24 cellular contexts compared by ENCODE assay signal in the genomic region with DNA sequence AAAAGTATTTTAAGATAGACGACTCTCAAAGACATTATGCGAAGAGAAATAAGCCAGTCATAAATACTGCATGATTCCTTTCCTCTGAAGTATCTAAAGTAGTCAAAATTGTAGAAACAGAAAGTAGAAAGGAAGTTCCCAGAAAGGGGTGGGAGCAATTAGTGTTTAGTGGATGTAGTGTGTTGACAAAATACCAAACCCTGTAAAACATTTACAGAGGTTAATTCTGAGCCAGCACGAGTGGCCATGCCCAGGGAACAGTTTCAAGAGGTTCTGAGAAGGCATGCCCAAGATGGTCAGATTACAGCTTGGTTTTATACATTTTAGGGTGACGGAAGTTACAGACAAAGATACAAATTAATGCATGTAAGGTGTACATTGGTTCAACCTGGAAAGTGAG. TPM values are rescaled to one million over a fixed set of nuclear protein-coding genes. Genes with fewer than 3 reads are reported as not detected.
DNase-seq lines count a peak whose midpoint lies in the region; ATAC-seq, FAIRE-seq and TF ChIP-seq lines count a peak whose summit lies in the region.
"Had no signal": no experiment of that assay in that cellular context is flagged by ENCODE, and none has a peak within 500 bp of the region (broad histone marks: within the 10 kb centered on the region; RNA-seq: fewer than 3 reads in every experiment).

No MANE protein-coding gene starts in this region.

- H3K27me3 ChIP-seq in H1 (replicated peaks in 1 of 4; ENCODE audit: control insufficient read depth in 3 of 4, extremely low read depth in 1 of 4, insufficient read depth in 3 of 4, low read length in 3 of 4) (no peaks in the 10 kb centered on the region), prostate gland (replicated peaks; ENCODE audit: insufficient read depth) (no peaks in the 10 kb centered on the region), mesenchymal stem cell (ENCODE audit: control insufficient read depth in 1 of 2, insufficient read depth in 1 of 2, low read length in 2 of 2) (peaks cover 0 to 3% of the 10 kb centered on the region in 2 experiments), Peyer's patch (no peaks in the 10 kb centered on the region)
- H3K27me3 ChIP-seq: right atrium auricular region had no signal

- H3K36me3 ChIP-seq in H1 (ENCODE audit: control insufficient read depth in 2 of 4, insufficient read depth in 4 of 4, low read length in 3 of 4) = no peaks in the 10 kb centered on the region
- H3K36me3 ChIP-seq in prostate gland = no peaks in the 10 kb centered on the region
- no peaks in the 10 kb centered on the region for H3K36me3 ChIP-seq in mesenchymal stem cell (ENCODE audit: control insufficient read depth in 1 of 2, insufficient read depth in 2 of 2, low read depth in 1 of 2, low read length in 2 of 2)
- no peaks in the 10 kb centered on the region for H3K36me3 ChIP-seq in Peyer's patch
- H3K36me3 ChIP-seq: right atrium auricular region had no signal

- no peaks in the 10 kb centered on the region for H3K79me2 ChIP-seq in H1 (ENCODE audit: control insufficient read depth in 1 of 2, insufficient read depth in 2 of 2, low read length in 2 of 2)

- H2AK5ac ChIP-seq in H1 (ENCODE audit: low read depth, low read length) (peak overlapping the region; percentile 84; the same call in 1 of the 2 replicates), mesenchymal stem cell (ENCODE audit: low read length, severe bottlenecking) (no peak overlapping the region)

- H2BK20ac ChIP-seq in H1 (ENCODE audit: low read length) = peak overlapping the region; percentile 99

- peak overlapping the region; percentile 59 for H4K91ac ChIP-seq in H1 (replicated peaks; ENCODE audit: insufficient read length, low read length)
- H4K91ac ChIP-seq in mesenchymal stem cell (ENCODE audit: low read length) = no peak overlapping the region

- no peak for TF ChIP-seq EP300 in H1 (IDR thresholded peaks at IDR 0.05; ENCODE audit: borderline replicate concordance in 1 of 2, low read depth in 2 of 2, low read length in 2 of 2)

- H3K14ac ChIP-seq in H1 (ENCODE audit: insufficient read length) = no peak overlapping the region
- no peak overlapping the region for H3K14ac ChIP-seq in mesenchymal stem cell (ENCODE audit: low read length in 2 of 2)

- H3K23ac ChIP-seq in H1 (ENCODE audit: insufficient read length) (no peak overlapping the region), mesenchymal stem cell (ENCODE audit: low read length in 2 of 2) (no peak overlapping the region)

- TF ChIP-seq CTCF in H1 (IDR thresholded peaks at IDR 0.05; ENCODE audit: control extremely low read depth in 1 of 3, insufficient read depth in 1 of 3, low read depth in 1 of 3, low read length in 3 of 3) = no peak
- no peak for TF ChIP-seq CTCF in prostate gland (IDR thresholded peaks at IDR 0.05)
- TF ChIP-seq CTCF in Peyer's patch (IDR thresholded peaks at IDR 0.05) = no peak

- no peak overlapping the region for H2AFZ ChIP-seq in H1 (ENCODE audit: low read length)
- no peak overlapping the region for H2AFZ ChIP-seq in mesenchymal stem cell (ENCODE audit: low read depth, low read length)

- ATAC-seq in left lobe of liver = peak; percentile 79
- ATAC-seq: effector memory CD8-positive, alpha-beta T cell; Right ventricle myocardium inferior; stimulated activated naive CD8-positive, alpha-beta T cell treated with anti-CD3 and anti-CD28 coated beads, Interleukin-15, amount 100 ng/mL, for 72 hours had no signal

- H2BK5ac ChIP-seq in H1 (ENCODE audit: low read depth, low read length) = peak overlapping the region; percentile 98
- no peak overlapping the region for H2BK5ac ChIP-seq in mesenchymal stem cell (ENCODE audit: low read depth, low read length, poor library complexity, severe bottlenecking)

- H4K8ac ChIP-seq in H1 (ENCODE audit: extremely low read depth, insufficient read depth, low read length) (no peak overlapping the region), mesenchymal stem cell (ENCODE audit: low read length) (no peak overlapping the region)

- H3K56ac ChIP-seq in H1 (replicated peaks; ENCODE audit: insufficient read length, low read depth, low read length) = no peak overlapping the region

- H3K9me3 ChIP-seq in H1 (ENCODE audit: insufficient read depth in 2 of 2, low read depth in 1 of 2, low read length in 1 of 2) = no peaks in the 10 kb centered on the region
- H3K9me3 ChIP-seq in prostate gland = no peaks in the 10 kb centered on the region
- no peaks in the 10 kb centered on the region for H3K9me3 ChIP-seq in mesenchymal stem cell (ENCODE audit: control insufficient read depth, low read length)
- H3K9me3 ChIP-seq in Peyer's patch = no peaks in the 10 kb centered on the region
- H3K9me3 ChIP-seq: right atrium auricular region had no signal

- intact Hi-C loops in prostate gland (cut with DNase I) = no loop called here

- peak overlapping the region; percentile 82; the same call in 1 of the 2 replicates for H2BK12ac ChIP-seq in H1 (ENCODE audit: low read depth, low read length)
- H2BK12ac ChIP-seq in mesenchymal stem cell (ENCODE audit: low read length in 2 of 2) = no peak overlapping the region

- no peak overlapping the region; a peak in 1 of 4 replicates for H3K4me2 ChIP-seq in H1 (ENCODE audit: insufficient read depth in 1 of 2, low read depth in 2 of 2, low read length in 2 of 2)
- H3K4me2 ChIP-seq in mesenchymal stem cell (ENCODE audit: low read length, poor library complexity, severe bottlenecking) = no peak overlapping the region

- POLR2A ChIA-PET in H1 (lab: Charles Lee; ENCODE audit: partially characterized antibody) = interaction anchor here (0.9 to 2.6 kb wide), 8 partner anchors 9 to 90 kb away, joined by 3 to 11 read pairs (median 5); a partner anchor contains a TSS

- no peaks in the 10 kb centered on the region for H4K20me1 ChIP-seq in H1 (replicated peaks in 1 of 2; ENCODE audit: control insufficient read depth in 1 of 2, insufficient read depth in 2 of 2, low read length in 2 of 2)

- H2BK120ac ChIP-seq in H1 (replicated peaks; ENCODE audit: low read depth, low read length) (peak overlapping the region; percentile 26), mesenchymal stem cell (ENCODE audit: low read depth, low read length) (no peak overlapping the region)

- H2BK15ac ChIP-seq in H1 (ENCODE audit: low read length) = peak overlapping the region; percentile 3; the same call in 1 of the 2 replicates
- no peak overlapping the region for H2BK15ac ChIP-seq in mesenchymal stem cell (ENCODE audit: low read depth, poor library complexity, severe bottlenecking)

- FAIRE-seq in GM19239 (lab: Jason Lieb, UNC) (peak; percentile 58), H1 (lab: Jason Lieb, UNC) (no peak)
- FAIRE-seq: GM12891, H54 had no signal

- H3K9ac ChIP-seq in H1 (replicated peaks in 1 of 4; ENCODE audit: extremely low read depth in 1 of 4, low read depth in 3 of 4, low read length in 3 of 4) (no peak overlapping the region; a peak in 1 of 7 replicates), mesenchymal stem cell (ENCODE audit: low read length) (no peak overlapping the region)

- TF ChIP-seq POLR2A in H1 (IDR thresholded peaks at IDR 0.05; ENCODE audit: control extremely low read depth in 1 of 2, low read depth in 2 of 2, low read length in 2 of 2) (no peak), prostate gland (IDR thresholded peaks at IDR 0.05) (no peak), Peyer's patch (IDR thresholded peaks at IDR 0.05) (no peak)

- H3K4me1 ChIP-seq in H1 (replicated peaks in 1 of 4; ENCODE audit: control insufficient read depth in 3 of 4, insufficient read depth in 4 of 4, low read length in 3 of 4) = peaks cover 6 to 26% (median 13%) of the 10 kb centered on the region in 4 experiments
- H3K4me1 ChIP-seq in prostate gland (replicated peaks) = no peaks in the 10 kb centered on the region
- peaks cover 4% of the 10 kb centered on the region for H3K4me1 ChIP-seq in mesenchymal stem cell (ENCODE audit: control insufficient read depth, insufficient read depth, low read depth, low read length)
- H3K4me1 ChIP-seq in Peyer's patch = peaks cover 0 to 4% (median 0%) of the 10 kb centered on the region in 4 donors

- WGBS in H1 (ENCODE audit: extremely low coverage in 1 of 2, insufficient coverage in 1 of 2, insufficient read length in 1 of 2, insufficient replicate concordance in 2 of 2, low coverage in 1 of 2, low lambda C conversion rate in 2 of 2, missing lambda C conversion rate in 1 of 2), 2 experiments = 81% methylated on average over 4 of the region's 4 CpGs; no CpG with 5 or more reads in 1 of the 2 experiments
- WGBS in prostate gland = 40% methylated on average over 4 of the region's 4 CpGs
- 80% methylated on average over 2 of the region's 4 CpGs for WGBS in mesenchymal stem cell

- CTCF ChIA-PET in H1 (lab: Charles Lee; ENCODE audit: partially characterized antibody) = interaction anchor here (1.2 to 3.3 kb wide), 6 partner anchors 9 to 104 kb away, joined by 3 to 13 read pairs (median 6); no protein-coding TSS in a partner anchor

- no peak for DNase-seq in GM19239 (ENCODE audit: insufficient read length, low spot score)
- no peak for DNase-seq in H1 (ENCODE audit: low read depth in 1 of 2, low spot score in 2 of 2)
- peak; percentile 62 for DNase-seq in left lobe of liver (ENCODE audit: low spot score)
- peak; percentile 50 for DNase-seq in prostate gland (ENCODE audit: low spot score)
- no peak for DNase-seq in NCI-H1436 treated with DMSO at 0.1 percent for 48 hours (lab: John Stamatoyannopoulos, UW)
- DNase-seq in mesenchymal stem cell = no peak
- DNase-seq in NCI-H1092 treated with DMSO at 0.1 percent for 48 hours (lab: John Stamatoyannopoulos, UW) = no peak
- no peak for DNase-seq in Peyer's patch
- DNase-seq: activated B cell treated with CpG ODN at 0.5 μM for 24 hours; activated CD4-positive, alpha-beta T cell treated with anti-CD3 and anti-CD28 coated beads, Interleukin-2, amount 50 U/mL, for 4 hours; activated CD8-positive, alpha-beta memory T cell treated with anti-CD3 and anti-CD28 coated beads, Interleukin-2, amount 50 U/mL, for 48 hours; DMS79 treated with DMSO at 0.1 percent for 48 hours; effector memory CD8-positive, alpha-beta T cell; KG1; NCI-H2029; NCI-H82; occipital lobe; OCI-M1; stimulated activated naive CD8-positive, alpha-beta T cell treated with anti-CD3 and anti-CD28 coated beads, Interleukin-15, amount 100 ng/mL, for 72 hours; trophoblast cell had no signal

- TF ChIP-seq RAD21 in H1 (IDR thresholded peaks at IDR 0.05 in 1 of 2, conservative IDR thresholded peaks at IDR 0.05 in 1 of 2; ENCODE audit: low read depth in 2 of 2, low read length in 2 of 2) = no peak

- H3K79me1 ChIP-seq in H1 (ENCODE audit: low read depth, low read length) = no peaks in the 10 kb centered on the region
- H3K79me1 ChIP-seq in mesenchymal stem cell (replicated peaks; ENCODE audit: low read length, poor library complexity, severe bottlenecking) = no peaks in the 10 kb centered on the region

- H3K18ac ChIP-seq in H1 (ENCODE audit: extremely low read depth, low read length) = peak overlapping the region; percentile 86
- H3K18ac ChIP-seq in mesenchymal stem cell (ENCODE audit: low read depth in 1 of 2, low read length in 2 of 2) = no peak overlapping the region

- H3K4me3 ChIP-seq in H1 (ENCODE audit: extremely low read depth in 1 of 4, insufficient read depth in 2 of 4, low read depth in 3 of 4, low read length in 4 of 4) (peak overlapping the region in 1 of 4 experiments; percentile 28; a peak in 1 of 8 replicates), prostate gland (no peak overlapping the region), mesenchymal stem cell (ENCODE audit: insufficient read depth in 1 of 2, low read depth in 1 of 2, low read length in 2 of 2) (no peak overlapping the region), Peyer's patch (no peak overlapping the region)
- H3K4me3 ChIP-seq: right atrium auricular region had no signal

- H4K5ac ChIP-seq in H1 (ENCODE audit: insufficient read length, low read depth, low read length) = peak overlapping the region; percentile 63

- H3K23me2 ChIP-seq in H1 (ENCODE audit: low read depth, low read length) = no peaks in the 10 kb centered on the region; the same call in 1 of the 2 replicates

- peak overlapping the region; percentile 37; the same call in 1 of the 2 replicates for H3K27ac ChIP-seq in H1 (ENCODE audit: low read depth, low read length)
- H3K27ac ChIP-seq in prostate gland = peak overlapping the region in 1 of 2 donors; percentile 48
- H3K27ac ChIP-seq in mesenchymal stem cell (ENCODE audit: low read length, poor library complexity, severe bottlenecking) = no peak overlapping the region
- H3K27ac ChIP-seq in Peyer's patch = no peak overlapping the region

- peak overlapping the region; percentile 16 for H3K4ac ChIP-seq in H1 (replicated peaks; ENCODE audit: insufficient read length, low read depth, low read length)
- no peak overlapping the region for H3K4ac ChIP-seq in mesenchymal stem cell (ENCODE audit: low read depth in 1 of 2, low read length in 2 of 2)

RNA-seq across cellular contexts. Expression of a gene that starts 34.4 kb away (rescaled TPM):
- total RNA-seq in H1 (2021; fragmentation: NEBNext Ultra II Directional; extraction: Animal tissue kit (Norgen Biotek cat#: 25700)) = 42.0 TPM in 2 replicates
- 41.3 and 47.5 TPM in 2 replicates for polyA plus RNA-seq in H1 (2011; rRNA removed)
- polyA plus RNA-seq in H1 (2011; cell fraction: cytosol; rRNA removed) = 50.1 TPM
- 59.7 TPM for polyA plus RNA-seq in H1 (2011; cell fraction: nucleus; rRNA removed)
- polyA plus RNA-seq in H1 (2012, experiment 1 of 2) = 49.1 to 53.2 TPM (median 52.4 TPM) in 4 replicates
- 15.0 TPM for polyA plus RNA-seq in H1 (2012, experiment 2 of 2)
- polyA plus RNA-seq in H1 (2013, experiment 1 of 2) = 14.5 TPM
- polyA plus RNA-seq in H1 (2013, experiment 2 of 2) = 14.1 TPM
- polyA minus RNA-seq in H1 (2011; rRNA and poly(A)+ RNA removed) = 25.4 and 26.3 TPM in 2 replicates
- polyA minus RNA-seq in H1 (2011; cell fraction: cytosol; rRNA and poly(A)+ RNA removed) = 19.2 TPM
- 21.9 TPM for polyA minus RNA-seq in H1 (2011; cell fraction: nucleus; rRNA and poly(A)+ RNA removed)
- total RNA-seq in left lobe of liver = 30.6 TPM
- total RNA-seq in prostate gland = 100 to 1,000 TPM in 1 of 2 donors, 10 to 100 TPM in 1; 46.0 to 105 TPM
- polyA plus RNA-seq in mesenchymal stem cell (2013, experiment 1 of 2) = 4.7 TPM
- polyA plus RNA-seq in mesenchymal stem cell (2013, experiment 2 of 2) = 5.0 TPM
- total RNA-seq in Peyer's patch = 10 to 100 TPM; 17.3 to 64.4 (median 37.1) TPM

Comparison
In these comparisons a context has a peak if more than half of its experiments do, and no peak if none do; other contexts are left out.
1. DNase-seq: peak in left lobe of liver (single experiment) and prostate gland (single experiment); none in GM19239 (single experiment), H1 (0 of 2), NCI-H1436 treated with DMSO at 0.1 percent for 48 hours (single experiment), mesenchymal stem cell (single experiment), NCI-H1092 treated with DMSO at 0.1 percent for 48 hours (single experiment) and Peyer's patch (0 of 3).